ENCODE assay signal across 29 cellular contexts in the genomic region with DNA sequence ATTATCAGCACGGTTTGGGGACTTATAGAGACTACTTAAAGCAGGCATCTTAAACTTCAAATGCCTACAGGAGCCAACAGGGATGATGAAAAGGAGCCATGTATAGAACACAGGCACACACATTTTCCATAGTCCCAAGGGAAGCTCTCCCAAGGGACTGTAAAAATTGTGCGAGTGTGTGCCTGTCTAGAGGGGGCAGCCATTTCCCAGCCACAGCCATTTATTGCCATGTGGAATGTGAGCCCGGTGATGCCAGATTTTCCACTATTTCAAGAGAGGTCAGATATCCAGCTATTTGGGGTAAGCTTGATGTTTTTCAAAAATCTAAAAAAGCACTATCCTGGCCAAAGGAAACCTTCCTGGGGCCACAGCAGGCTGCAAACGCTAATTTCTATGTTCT.
"Had no signal": no experiment of that assay in that cellular context is flagged by ENCODE, and none has a peak within 500 bp of the region (broad histone marks: within the 10 kb centered on the region; RNA-seq: fewer than 3 reads in every experiment).

No MANE protein-coding gene starts in this region.

- H3K27ac ChIP-seq: brain microvascular endothelial cell, esophagus muscularis mucosa, foreskin keratinocyte, gastroesophageal sphincter, heart right ventricle had no signal

- ATAC-seq: activated naive CD4-positive, alpha-beta T cell treated with anti-CD3 and anti-CD28 coated beads, Interleukin-2, amount 50 U/mL, for 72 hours; activated T-cell treated with anti-CD3 and anti-CD28 coated beads, Interleukin-2, amount 50 U/mL, for 72 hours; effector memory CD8-positive, alpha-beta T cell; foreskin keratinocyte; gastroesophageal sphincter; heart right ventricle had no signal

- H3K36me3 ChIP-seq: brain microvascular endothelial cell, esophagus muscularis mucosa, gastroesophageal sphincter, heart right ventricle had no signal

- H3K27ac Mint-ChIP-seq: activated CD4-positive, alpha-beta memory T cell treated with anti-CD3 and anti-CD28 coated beads, Interleukin-2, amount 10 ng/mL, durations not matched to agents 7 days and 5 days; activated CD4-positive, alpha-beta T cell treated with anti-CD3 and anti-CD28 coated beads, Interleukin-2, amount 10 ng/mL, durations not matched to agents 7 days and 5 days; activated naive CD4-positive, alpha-beta T cell treated with anti-CD3 and anti-CD28 coated beads, Interleukin-2, amount 10 ng/mL, durations not matched to agents 7 days and 5 days; activated naive CD8-positive, alpha-beta T cell treated with anti-CD3 and anti-CD28 coated beads, Interleukin-2, amount 10 ng/mL, durations not matched to agents 7 days and 5 days; activated T-cell treated with anti-CD3 and anti-CD28 coated beads, Interleukin-2, amount 50 U/mL, for 24 hours; activated T-cell treated with anti-CD3 and anti-CD28 coated beads, Interleukin-2, amount 50 U/mL, for 72 hours; effector memory CD8-positive, alpha-beta T cell had no signal

- DNase-seq: activated CD4-positive, alpha-beta memory T cell treated with anti-CD3 and anti-CD28 coated beads, Interleukin-2, amount 10 ng/mL, durations not matched to agents 7 days and 5 days; activated CD4-positive, alpha-beta T cell treated with anti-CD3 and anti-CD28 coated beads for 1 hour; activated CD4-positive, alpha-beta T cell treated with anti-CD3 and anti-CD28 coated beads for 4 hours; activated CD4-positive, alpha-beta T cell treated with anti-CD3 and anti-CD28 coated beads, Interleukin-2, amount 10 ng/mL, durations not matched to agents 7 days and 5 days; activated CD4-positive, alpha-beta T cell treated with anti-CD3 and anti-CD28 coated beads, Interleukin-2, amount 50 U/mL, for 4 hours; activated CD8-positive, alpha-beta memory T cell treated with anti-CD3 and anti-CD28 coated beads, Interleukin-2, amount 50 U/mL, for 48 hours; activated gamma-delta T cell; activated naive CD4-positive, alpha-beta T cell; activated naive CD4-positive, alpha-beta T cell treated with anti-CD3 and anti-CD28 coated beads, Interleukin-2, amount 10 ng/mL, durations not matched to agents 7 days and 5 days; activated naive CD8-positive, alpha-beta T cell treated with anti-CD3 and anti-CD28 coated beads, Interleukin-2, amount 10 ng/mL, durations not matched to agents 7 days and 5 days; activated T-cell treated with anti-CD3 and anti-CD28 coated beads for 4 hours; activated T-cell treated with anti-CD3 and anti-CD28 coated beads, Interleukin-2, amount 50 U/mL, for 24 hours; activated T-cell treated with anti-CD3 and anti-CD28 coated beads, Interleukin-2, amount 50 U/mL, for 72 hours; brain microvascular endothelial cell; cortex of kidney; dermis blood vessel endothelial cell; effector CD4-positive, alpha-beta T cell; effector memory CD8-positive, alpha-beta T cell; erythroblast; foreskin keratinocyte; heart right ventricle; T-helper 2 cell had no signal

- H3K27me3 Mint-ChIP-seq: activated CD4-positive, alpha-beta T cell treated with anti-CD3 and anti-CD28 coated beads, Interleukin-2, amount 10 ng/mL, durations not matched to agents 7 days and 5 days; activated naive CD8-positive, alpha-beta T cell treated with anti-CD3 and anti-CD28 coated beads, Interleukin-2, amount 10 ng/mL, durations not matched to agents 7 days and 5 days; activated T-cell treated with anti-CD3 and anti-CD28 coated beads, Interleukin-2, amount 50 U/mL, for 24 hours had no signal

- H3K9me3 Mint-ChIP-seq: activated CD4-positive, alpha-beta memory T cell treated with anti-CD3 and anti-CD28 coated beads, Interleukin-2, amount 10 ng/mL, durations not matched to agents 7 days and 5 days; activated CD4-positive, alpha-beta T cell treated with anti-CD3 and anti-CD28 coated beads, Interleukin-2, amount 10 ng/mL, durations not matched to agents 7 days and 5 days; activated naive CD4-positive, alpha-beta T cell treated with anti-CD3 and anti-CD28 coated beads, Interleukin-2, amount 10 ng/mL, durations not matched to agents 7 days and 5 days; activated naive CD8-positive, alpha-beta T cell treated with anti-CD3 and anti-CD28 coated beads, Interleukin-2, amount 10 ng/mL, durations not matched to agents 7 days and 5 days; activated T-cell treated with anti-CD3 and anti-CD28 coated beads, Interleukin-2, amount 50 U/mL, for 24 hours; activated T-cell treated with anti-CD3 and anti-CD28 coated beads, Interleukin-2, amount 50 U/mL, for 72 hours; central memory CD8-positive, alpha-beta T cell; effector memory CD8-positive, alpha-beta T cell had no signal

- H3K4me1 ChIP-seq: foreskin keratinocyte had no signal

- FAIRE-seq: astrocyte, bronchial epithelial cell, colon had no signal

- H3K27me3 ChIP-seq: brain microvascular endothelial cell, esophagus muscularis mucosa, gastroesophageal sphincter, heart right ventricle had no signal

- H3K4me1 Mint-ChIP-seq: activated CD4-positive, alpha-beta memory T cell treated with anti-CD3 and anti-CD28 coated beads, Interleukin-2, amount 10 ng/mL, durations not matched to agents 7 days and 5 days; activated CD4-positive, alpha-beta T cell treated with anti-CD3 and anti-CD28 coated beads, Interleukin-2, amount 10 ng/mL, durations not matched to agents 7 days and 5 days; activated naive CD4-positive, alpha-beta T cell treated with anti-CD3 and anti-CD28 coated beads, Interleukin-2, amount 10 ng/mL, durations not matched to agents 7 days and 5 days; central memory CD8-positive, alpha-beta T cell had no signal

- H3K36me3 Mint-ChIP-seq: activated naive CD4-positive, alpha-beta T cell treated with anti-CD3 and anti-CD28 coated beads, Interleukin-2, amount 10 ng/mL, durations not matched to agents 7 days and 5 days; activated naive CD4-positive, alpha-beta T cell treated with anti-CD3 and anti-CD28 coated beads, Interleukin-2, amount 50 U/mL, for 72 hours; activated naive CD8-positive, alpha-beta T cell treated with anti-CD3 and anti-CD28 coated beads, Interleukin-2, amount 10 ng/mL, durations not matched to agents 7 days and 5 days had no signal

- H3K4me3 ChIP-seq: esophagus muscularis mucosa, gastroesophageal sphincter, heart right ventricle had no signal

- H3K4me3 Mint-ChIP-seq: activated CD4-positive, alpha-beta memory T cell treated with anti-CD3 and anti-CD28 coated beads, Interleukin-2, amount 10 ng/mL, durations not matched to agents 7 days and 5 days; activated CD4-positive, alpha-beta T cell treated with anti-CD3 and anti-CD28 coated beads, Interleukin-2, amount 10 ng/mL, durations not matched to agents 7 days and 5 days; activated naive CD4-positive, alpha-beta T cell treated with anti-CD3 and anti-CD28 coated beads, Interleukin-2, amount 10 ng/mL, durations not matched to agents 7 days and 5 days; activated naive CD8-positive, alpha-beta T cell treated with anti-CD3 and anti-CD28 coated beads, Interleukin-2, amount 10 ng/mL, durations not matched to agents 7 days and 5 days; activated T-cell treated with anti-CD3 and anti-CD28 coated beads, Interleukin-2, amount 50 U/mL, for 24 hours; activated T-cell treated with anti-CD3 and anti-CD28 coated beads, Interleukin-2, amount 50 U/mL, for 72 hours; central memory CD8-positive, alpha-beta T cell; effector memory CD8-positive, alpha-beta T cell had no signal

- H3K9me3 ChIP-seq: esophagus muscularis mucosa had no signal
